9 cellular contexts compared by ENCODE assay signal in genomic region chr6:127860723-127861122, GRCh38. TPM values are rescaled to one million over a fixed set of nuclear protein-coding genes. Genes with fewer than 3 reads are reported as not detected.
"Had no signal": no experiment of that assay in that cellular context is flagged by ENCODE, and none has a peak within 500 bp of the region (broad histone marks: within the 10 kb centered on the region; RNA-seq: fewer than 3 reads in every experiment).

No MANE protein-coding gene starts in this region.

- H3K4me1 Mint-ChIP-seq: IgD-negative memory B cell had no signal

- ATAC-seq: HepG2, K562 had no signal

- H3K4me3 ChIP-seq: K562 had no signal

- H3K36me3 Mint-ChIP-seq: IgD-negative memory B cell had no signal

- H3K27ac Mint-ChIP-seq: IgD-negative memory B cell had no signal

- H3K27ac ChIP-seq: HL-60 had no signal

- DNase-seq: IMR-90, KBM-7, KG1 had no signal

- H3K27me3 Mint-ChIP-seq: IgD-negative memory B cell had no signal

- H3K4me3 Mint-ChIP-seq: IgD-negative memory B cell had no signal

RNA-seq across cellular contexts. Expression of gene THEMIS, which starts 40.1 kb away (rescaled TPM):
- total RNA-seq: HepG2, HT-29, HT1080, IMR-90 had no signal
